ENCODE assay signal across 8 cellular contexts in genomic region chr7:98133621-98134266, GRCh38. TPM values are rescaled to one million over a fixed set of nuclear protein-coding genes. Genes with fewer than 3 reads are reported as not detected.
DNase-seq lines count a peak whose midpoint lies in the region; ATAC-seq and TF ChIP-seq lines count a peak whose summit lies in the region.

No MANE protein-coding gene starts in this region.

- H3K4me1 Mint-ChIP-seq in CD8-positive, alpha-beta T cell (ENCODE audit: low read depth), result peaks cover 55% of the 10 kb centered on the region

- TF ChIP-seq CTCF in CD8-positive, alpha-beta T cell (IDR thresholded peaks at IDR 0.05), result no peak
- TF ChIP-seq CTCF in foreskin keratinocyte (conservative IDR thresholded peaks at IDR 0.05) (no peak), brain microvascular endothelial cell (IDR thresholded peaks at IDR 0.05; ENCODE audit: low read depth, low read length, missing control alignments) (no peak), uterus (IDR thresholded peaks at IDR 0.05) (no peak)

- H3K27me3 Mint-ChIP-seq in CD8-positive, alpha-beta T cell (ENCODE audit: low read depth), result no peaks in the 10 kb centered on the region

- H3K9me3 ChIP-seq in CD8-positive, alpha-beta T cell (ENCODE audit: low read length), result no peaks in the 10 kb centered on the region
- H3K9me3 ChIP-seq in GM23248 (ENCODE audit: low read depth) (no peaks in the 10 kb centered on the region), uterus (no peaks in the 10 kb centered on the region)

- CTCF ChIA-PET in CD8-positive, alpha-beta T cell (lab: Charles Lee), result interaction anchor here (0.7 to 1.4 kb wide), 5 partner anchors 11 to 36 kb away, joined by 3 to 6 read pairs (median 3); partner anchors contain the start of gene LMTK2

- DNase-seq in CD8-positive, alpha-beta T cell, result no peak
- peak; percentile 49 for DNase-seq in GM23248
- DNase-seq in NOMO-1 (lab: John Stamatoyannopoulos, UW; ENCODE audit: unreplicated experiment in 2 of 2), result peak; percentile 64 to 93
- peak; percentile 51 to 78 for DNase-seq in foreskin keratinocyte
- DNase-seq in brain microvascular endothelial cell, result no peak
- no peak for DNase-seq in NCI-H2196 (lab: John Stamatoyannopoulos, UW; ENCODE audit: unreplicated experiment)
- DNase-seq in middle frontal gyrus (ENCODE audit: extremely low spot score, low spot score), result no peak
- no peak for DNase-seq in uterus

- H3K79me2 ChIP-seq in GM23248 (ENCODE audit: insufficient read depth), result peaks cover 18% of the 10 kb centered on the region; the same call in 1 of the 2 replicates

- H3F3A ChIP-seq in GM23248 (ENCODE audit: insufficient read depth), result peaks cover 28% of the 10 kb centered on the region

- peaks cover 33% of the 10 kb centered on the region for H3K4me1 ChIP-seq in CD8-positive, alpha-beta T cell (ENCODE audit: insufficient read depth, low read length)
- peaks cover 27% of the 10 kb centered on the region for H3K4me1 ChIP-seq in GM23248 (ENCODE audit: insufficient read depth)
- H3K4me1 ChIP-seq in foreskin keratinocyte, result peaks cover 32% of the 10 kb centered on the region
- H3K4me1 ChIP-seq in uterus, result no peaks in the 10 kb centered on the region

- H3K36me3 Mint-ChIP-seq in CD8-positive, alpha-beta T cell, result peaks cover 26% of the 10 kb centered on the region

- POLR2A ChIA-PET in CD8-positive, alpha-beta T cell (lab: Charles Lee), result interaction anchor here (0.8 to 1.1 kb wide), 2 partner anchors 14 kb away, joined by 3 read pairs; no protein-coding TSS in a partner anchor

- in situ Hi-C loops in GM23248 (cut with MboI), result no loop called here
- in situ Hi-C loops in brain microvascular endothelial cell (cut with HindIII; ENCODE audit: low pct_ligation_motif_present, low sequenced_read_pairs), result no loop called here

- no peaks in the 10 kb centered on the region for H3K9me2 ChIP-seq in GM23248 (ENCODE audit: insufficient read depth)

- peaks cover 4% of the 10 kb centered on the region; the same call in 1 of the 2 replicates for H4K20me1 ChIP-seq in GM23248 (ENCODE audit: insufficient read depth)

- ATAC-seq in CD8-positive, alpha-beta T cell, result peak; percentile 19
- ATAC-seq in foreskin keratinocyte, result peak; percentile 84

- H3K27ac ChIP-seq in CD8-positive, alpha-beta T cell (ENCODE audit: low read depth, low read length), result no peak overlapping the region
- no peak overlapping the region for H3K27ac ChIP-seq in GM23248
- no peak overlapping the region for H3K27ac ChIP-seq in foreskin keratinocyte
- H3K27ac ChIP-seq in brain microvascular endothelial cell, result no peak overlapping the region
- H3K27ac ChIP-seq in uterus, result no peak overlapping the region

- TF ChIP-seq POLR2A in uterus (IDR thresholded peaks at IDR 0.05), result no peak

- H3K4me3 ChIP-seq in CD8-positive, alpha-beta T cell (ENCODE audit: low read depth, low read length), result no peak overlapping the region
- no peak overlapping the region for H3K4me3 ChIP-seq in GM23248
- no peak overlapping the region for H3K4me3 ChIP-seq in brain microvascular endothelial cell (ENCODE audit: low read depth, low read length)
- H3K4me3 ChIP-seq in uterus, result no peak overlapping the region

- H3K9ac ChIP-seq in GM23248, result no peak overlapping the region

- no peaks in the 10 kb centered on the region for H3K27me3 ChIP-seq in CD8-positive, alpha-beta T cell (ENCODE audit: insufficient read depth, low read length)
- no peaks in the 10 kb centered on the region for H3K27me3 ChIP-seq in GM23248 (replicated peaks; ENCODE audit: insufficient read depth)
- H3K27me3 ChIP-seq in foreskin keratinocyte, result no peaks in the 10 kb centered on the region
- H3K27me3 ChIP-seq in brain microvascular endothelial cell (replicated peaks), result no peaks in the 10 kb centered on the region
- no peaks in the 10 kb centered on the region for H3K27me3 ChIP-seq in uterus

- peak overlapping the region; percentile 5 for H3K4me2 ChIP-seq in GM23248 (ENCODE audit: unreplicated experiment)

- no peaks in the 10 kb centered on the region for H3K9me3 Mint-ChIP-seq in CD8-positive, alpha-beta T cell

- WGBS in GM23248 (ENCODE audit: low coverage in 1 of 2, low lambda C conversion rate in 2 of 2, missing lambda C conversion rate in 2 of 2), 2 experiments, result 64 to 71% methylated on average over 4 of the region's 4 CpGs

- H3K27ac Mint-ChIP-seq in CD8-positive, alpha-beta T cell, result no peak overlapping the region

- intact Hi-C loops in CD8-positive, alpha-beta T cell (cut with DNase I, micrococcal nuclease), result loop anchor here (2.0 kb wide), 2 partner anchors 17 to 27 kb away; partner anchors contain the start of gene LMTK2 (in 1 of the 2)
- intact Hi-C loops in uterus (cut with DNase I; ENCODE audit: low total_unique reads), result no loop called here

- peak overlapping the region; percentile 30 for H3K4me3 Mint-ChIP-seq in CD8-positive, alpha-beta T cell

- H2AFZ ChIP-seq in GM23248, result no peak overlapping the region

- no peaks in the 10 kb centered on the region for H3K36me3 ChIP-seq in CD8-positive, alpha-beta T cell (ENCODE audit: insufficient read depth, low read length)
- H3K36me3 ChIP-seq in GM23248 (ENCODE audit: low read depth) (no peaks in the 10 kb centered on the region), brain microvascular endothelial cell (replicated peaks) (no peaks in the 10 kb centered on the region), uterus (no peaks in the 10 kb centered on the region)

RNA-seq across cellular contexts. Expression of gene LMTK2, which starts 27.1 kb away (rescaled TPM):
- total RNA-seq in CD8-positive, alpha-beta T cell, result 10 to 100 TPM; 33.5 to 33.8 TPM
- total RNA-seq in GM23248 (2014; rRNA removed; shearing (Covaris generic)), result 4.6 and 6.4 TPM in 2 replicates
- 2.1 and 2.3 TPM in 2 replicates for polyA plus RNA-seq in GM23248 (2016; fragmentation: Nextera tagmentation; extraction: Ambion mirVana)
- 13.8 and 14.2 TPM in 2 replicates for total RNA-seq in foreskin keratinocyte
- polyA plus RNA-seq in foreskin keratinocyte, result 2.2 and 2.7 TPM in 2 replicates
- total RNA-seq in uterus, result 10 to 100 TPM in 3 of 4 donors, 1 to 10 TPM in 1; 5.9 to 23.3 (median 14.8) TPM

Comparison
In these comparisons a context has a peak if more than half of its experiments do, and no peak if none do; other contexts are left out.
1. DNase-seq: peak in GM23248 (single experiment), NOMO-1 (2 of 2) and foreskin keratinocyte (2 of 2); none in CD8-positive, alpha-beta T cell (0 of 7), brain microvascular endothelial cell (single experiment), NCI-H2196 (single experiment), middle frontal gyrus (single experiment) and uterus (0 of 2).